ENCODE assay signal across 23 cellular contexts in the genomic region with DNA sequence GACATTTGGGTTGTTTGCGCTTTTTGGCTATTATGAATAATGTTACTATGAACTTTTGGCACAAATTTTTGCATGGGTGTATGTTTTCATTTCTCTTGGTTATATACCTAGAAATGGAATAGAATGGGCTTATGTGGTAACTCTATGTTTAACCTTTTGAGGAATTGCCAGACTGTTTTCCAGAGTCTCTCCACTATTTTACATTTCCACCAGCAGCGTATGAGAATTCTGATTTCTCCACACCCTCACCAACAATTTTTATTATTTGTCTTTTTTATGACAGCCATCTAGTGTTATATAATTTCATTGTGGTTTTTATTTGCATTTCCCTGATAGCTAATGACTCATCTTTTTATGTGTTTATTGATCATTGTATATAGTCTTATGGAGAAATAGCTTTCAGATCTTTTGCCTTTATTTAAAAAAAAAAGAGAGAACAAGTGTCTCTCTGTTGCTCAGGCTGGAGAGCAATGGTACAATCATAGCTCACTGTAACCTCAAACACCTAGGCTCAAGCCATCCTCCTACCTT.
"Had no signal": no experiment of that assay in that cellular context is flagged by ENCODE, and none has a peak within 500 bp of the region (broad histone marks: within the 10 kb centered on the region; RNA-seq: fewer than 3 reads in every experiment).

No MANE protein-coding gene starts in this region.

- H3K27ac Mint-ChIP-seq: natural killer cell treated with Interleukin-12 subunit alpha and Interleukin-12 subunit beta and Interleukin-15 and Interleukin-18, amount 100 ng/mL, for 72 hours; neural progenitor cell; progenitor cell of endocrine pancreas had no signal

- FAIRE-seq: endometrium, frontal cortex, islet of Langerhans, pancreas had no signal

- H3K9me3 Mint-ChIP-seq: natural killer cell treated with Interleukin-12 subunit alpha and Interleukin-12 subunit beta and Interleukin-15 and Interleukin-18, amount 100 ng/mL, for 72 hours had no signal

- H3K4me3 ChIP-seq: heart left ventricle, neural progenitor cell, pancreas, smooth muscle cell, suprapubic skin, thyroid gland, upper lobe of left lung, uterus had no signal

- H3K9me3 ChIP-seq: heart left ventricle, pancreas, suprapubic skin, thyroid gland, upper lobe of left lung, uterus had no signal

- ATAC-seq: esophagus mucosa; heart left ventricle; left lobe of liver; natural killer cell treated with Interleukin-12 subunit alpha and Interleukin-12 subunit beta and Interleukin-15 and Interleukin-18, amount 100 ng/mL, for 72 hours; pancreas; right cardiac atrium; stimulated activated naive CD8-positive, alpha-beta T cell treated with anti-CD3 and anti-CD28 coated beads, Interleukin-15, Interleukin-2, amounts not matched to agents 100 U/mL and 50 U/mL, for 24 hours had no signal

- H3K36me3 ChIP-seq: heart left ventricle, neural progenitor cell, pancreas, suprapubic skin, thyroid gland, upper lobe of left lung, uterus had no signal

- H3K36me3 Mint-ChIP-seq: natural killer cell treated with Interleukin-12 subunit alpha and Interleukin-12 subunit beta and Interleukin-15 and Interleukin-18, amount 100 ng/mL, for 72 hours; neural progenitor cell had no signal

- DNase-seq: effector memory CD4-positive, alpha-beta T cell; heart left ventricle; hypothalamus; kidney glomerular epithelial cell; mammary epithelial cell; occipital lobe; pancreas; right cardiac atrium; stimulated activated CD4-positive, alpha-beta T cell treated with anti-CD3 and anti-CD28 coated beads, Interleukin-2, amount 100 ng/mL, for 48 hours; stimulated activated naive CD8-positive, alpha-beta T cell treated with anti-CD3 and anti-CD28 coated beads, Interleukin-15, Interleukin-2, amounts not matched to agents 100 U/mL and 50 U/mL, for 24 hours; thyroid gland; upper lobe of left lung; uterus had no signal

- H3K27me3 Mint-ChIP-seq: progenitor cell of endocrine pancreas had no signal

- H3K4me3 Mint-ChIP-seq: natural killer cell treated with Interleukin-12 subunit alpha and Interleukin-12 subunit beta and Interleukin-15 and Interleukin-18, amount 100 ng/mL, for 72 hours; neural progenitor cell had no signal

- H3K4me1 ChIP-seq: thyroid gland, uterus had no signal
